ENCODE assay signal across 1 cellular context in the genomic region with DNA sequence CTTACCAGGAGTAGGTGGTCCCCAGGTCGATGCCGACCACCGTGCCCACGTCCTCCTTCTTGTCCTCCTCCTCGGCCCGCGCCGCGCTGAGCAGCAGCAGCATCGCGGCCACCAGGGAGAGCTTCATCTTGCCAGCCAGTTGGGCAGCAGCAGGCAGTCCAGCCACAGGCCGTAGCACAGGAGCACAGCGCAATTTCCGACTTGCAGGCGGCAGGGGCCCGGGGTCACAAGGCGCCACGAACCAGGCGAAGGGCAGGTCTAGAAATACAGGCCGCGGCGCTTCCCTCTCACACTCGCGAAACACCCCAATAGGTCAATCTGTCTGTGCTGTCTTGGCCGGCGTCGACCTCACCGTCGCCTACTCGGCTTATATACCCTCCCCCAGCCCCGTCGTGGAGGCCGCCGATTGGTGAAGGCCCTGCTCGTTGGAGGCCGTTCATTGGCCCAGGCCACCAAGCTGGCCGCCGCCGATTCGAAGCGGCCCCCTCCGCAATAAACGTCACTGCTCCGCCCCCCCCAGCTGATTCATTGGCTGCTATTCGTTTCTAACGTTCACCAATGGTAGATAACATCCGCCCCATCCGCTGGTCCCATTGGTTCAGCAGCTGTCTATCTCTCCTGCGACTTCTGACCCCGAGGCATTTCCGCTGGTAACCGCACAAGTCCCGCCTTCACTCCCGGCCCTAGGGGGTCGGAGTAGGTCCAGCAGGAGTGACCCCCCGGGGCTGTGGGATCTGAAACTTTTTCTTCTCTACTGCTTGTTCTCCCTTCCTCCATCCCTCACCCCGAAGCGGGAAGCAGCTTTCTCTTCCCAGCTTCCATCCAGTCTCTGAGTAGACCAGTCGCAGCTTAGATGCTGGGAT.
TF ChIP-seq lines count a peak whose summit lies in the region.

TSS of gene HSPA5 (minus strand) at position 344 of the 863 bp plus-strand sequence. CDS start at position 127, 217 bp downstream.

TF ChIP-seq in HepG2, 621 proteins besides CTCF, POLR2A, EP300 and RAD21 (continued from another document and continues in another):
- TF ChIP-seq, protein P1, sequence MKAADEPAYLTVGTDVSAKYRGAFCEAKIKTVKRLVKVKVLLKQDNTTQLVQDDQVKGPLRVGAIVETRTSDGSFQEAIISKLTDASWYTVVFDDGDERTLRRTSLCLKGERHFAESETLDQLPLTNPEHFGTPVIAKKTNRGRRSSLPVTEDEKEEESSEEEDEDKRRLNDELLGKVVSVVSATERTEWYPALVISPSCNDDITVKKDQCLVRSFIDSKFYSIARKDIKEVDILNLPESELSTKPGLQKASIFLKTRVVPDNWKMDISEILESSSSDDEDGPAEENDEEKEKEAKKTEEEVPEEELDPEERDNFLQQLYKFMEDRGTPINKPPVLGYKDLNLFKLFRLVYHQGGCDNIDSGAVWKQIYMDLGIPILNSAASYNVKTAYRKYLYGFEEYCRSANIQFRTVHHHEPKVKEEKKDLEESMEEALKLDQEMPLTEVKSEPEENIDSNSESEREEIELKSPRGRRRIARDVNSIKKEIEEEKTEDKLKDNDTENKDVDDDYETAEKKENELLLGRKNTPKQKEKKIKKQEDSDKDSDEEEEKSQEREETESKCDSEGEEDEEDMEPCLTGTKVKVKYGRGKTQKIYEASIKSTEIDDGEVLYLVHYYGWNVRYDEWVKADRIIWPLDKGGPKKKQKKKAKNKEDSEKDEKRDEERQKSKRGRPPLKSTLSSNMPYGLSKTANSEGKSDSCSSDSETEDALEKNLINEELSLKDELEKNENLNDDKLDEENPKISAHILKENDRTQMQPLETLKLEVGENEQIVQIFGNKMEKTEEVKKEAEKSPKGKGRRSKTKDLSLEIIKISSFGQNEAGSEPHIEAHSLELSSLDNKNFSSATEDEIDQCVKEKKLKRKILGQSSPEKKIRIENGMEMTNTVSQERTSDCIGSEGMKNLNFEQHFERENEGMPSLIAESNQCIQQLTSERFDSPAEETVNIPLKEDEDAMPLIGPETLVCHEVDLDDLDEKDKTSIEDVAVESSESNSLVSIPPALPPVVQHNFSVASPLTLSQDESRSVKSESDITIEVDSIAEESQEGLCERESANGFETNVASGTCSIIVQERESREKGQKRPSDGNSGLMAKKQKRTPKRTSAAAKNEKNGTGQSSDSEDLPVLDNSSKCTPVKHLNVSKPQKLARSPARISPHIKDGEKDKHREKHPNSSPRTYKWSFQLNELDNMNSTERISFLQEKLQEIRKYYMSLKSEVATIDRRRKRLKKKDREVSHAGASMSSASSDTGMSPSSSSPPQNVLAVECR (CRISPR knock-in tag; IDR thresholded peaks at IDR 0.05; ENCODE audit: borderline replicate concordance) = peak; percentile 98
- TF ChIP-seq BCL6 (CRISPR knock-in tag; IDR thresholded peaks at IDR 0.05) = peak; percentile 51; the same call in 1 of the 2 replicates
- TF ChIP-seq XRCC5 (optimal IDR thresholded peaks at IDR 0.05; ENCODE audit: low read length) = no peak
- TF ChIP-seq ZFY (CRISPR knock-in tag; IDR thresholded peaks at IDR 0.05) = peak; percentile 98
- peak; percentile 93; the same call in 1 of the 2 replicates for TF ChIP-seq ZNF891 (CRISPR knock-in tag; IDR thresholded peaks at IDR 0.05)
- TF ChIP-seq HNF1B (CRISPR knock-in tag; IDR thresholded peaks at IDR 0.05) = peak; percentile 67; the same call in 1 of the 2 replicates
- no peak for TF ChIP-seq ZNF343 (CRISPR knock-in tag; IDR thresholded peaks at IDR 0.05)
- TF ChIP-seq ZFP36L1 (CRISPR knock-in tag; IDR thresholded peaks at IDR 0.05) = no peak
- no peak for TF ChIP-seq EEA1 (CRISPR knock-in tag; IDR thresholded peaks at IDR 0.05; ENCODE audit: borderline replicate concordance)
- TF ChIP-seq SMYD3 (CRISPR knock-in tag; IDR thresholded peaks at IDR 0.05) = no peak
- peak; percentile 21; the same call in 1 of the 2 replicates for TF ChIP-seq ZNF589 (CRISPR knock-in tag; conservative IDR thresholded peaks at IDR 0.05)
- TF ChIP-seq BATF2 (CRISPR knock-in tag; IDR thresholded peaks at IDR 0.05) = peak; percentile 17; the same call in 1 of the 2 replicates
- no peak for TF ChIP-seq MAFK (conservative IDR thresholded peaks at IDR 0.05 in 1 of 2, IDR thresholded peaks at IDR 0.05 in 1 of 2; ENCODE audit: low read length in 2 of 2)
- no peak for TF ChIP-seq ZNF562 (CRISPR knock-in tag; IDR thresholded peaks at IDR 0.05; ENCODE audit: borderline replicate concordance)
- TF ChIP-seq, protein P2, sequence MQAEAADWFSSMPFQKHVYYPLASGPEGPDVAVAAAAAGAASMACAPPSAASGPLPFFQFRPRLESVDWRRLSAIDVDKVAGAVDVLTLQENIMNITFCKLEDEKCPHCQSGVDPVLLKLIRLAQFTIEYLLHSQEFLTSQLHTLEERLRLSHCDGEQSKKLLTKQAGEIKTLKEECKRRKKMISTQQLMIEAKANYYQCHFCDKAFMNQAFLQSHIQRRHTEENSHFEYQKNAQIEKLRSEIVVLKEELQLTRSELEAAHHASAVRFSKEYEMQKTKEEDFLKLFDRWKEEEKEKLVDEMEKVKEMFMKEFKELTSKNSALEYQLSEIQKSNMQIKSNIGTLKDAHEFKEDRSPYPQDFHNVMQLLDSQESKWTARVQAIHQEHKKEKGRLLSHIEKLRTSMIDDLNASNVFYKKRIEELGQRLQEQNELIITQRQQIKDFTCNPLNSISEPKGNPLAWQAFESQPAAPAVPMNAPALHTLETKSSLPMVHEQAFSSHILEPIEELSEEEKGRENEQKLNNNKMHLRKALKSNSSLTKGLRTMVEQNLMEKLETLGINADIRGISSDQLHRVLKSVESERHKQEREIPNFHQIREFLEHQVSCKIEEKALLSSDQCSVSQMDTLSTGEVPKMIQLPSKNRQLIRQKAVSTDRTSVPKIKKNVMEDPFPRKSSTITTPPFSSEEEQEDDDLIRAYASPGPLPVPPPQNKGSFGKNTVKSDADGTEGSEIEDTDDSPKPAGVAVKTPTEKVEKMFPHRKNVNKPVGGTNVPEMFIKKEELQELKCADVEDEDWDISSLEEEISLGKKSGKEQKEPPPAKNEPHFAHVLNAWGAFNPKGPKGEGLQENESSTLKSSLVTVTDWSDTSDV (CRISPR knock-in tag; IDR thresholded peaks at IDR 0.05) = peak; percentile 97
- no peak for TF ChIP-seq MLXIP (CRISPR knock-in tag; IDR thresholded peaks at IDR 0.05; ENCODE audit: borderline replicate concordance)
- TF ChIP-seq ZZZ3 (CRISPR knock-in tag; IDR thresholded peaks at IDR 0.05; ENCODE audit: borderline replicate concordance) = no peak; the same call in 1 of the 2 replicates
- peak; percentile 95 for TF ChIP-seq ZNF747 (CRISPR knock-in tag; IDR thresholded peaks at IDR 0.05; ENCODE audit: borderline replicate concordance)
- no peak for TF ChIP-seq JARID2 (CRISPR knock-in tag; IDR thresholded peaks at IDR 0.05; ENCODE audit: insufficient replicate concordance)
- TF ChIP-seq FOXA3 (CRISPR knock-in tag; IDR thresholded peaks at IDR 0.05) = no peak; the same call in none of the 2 replicates
- TF ChIP-seq CBX1 (IDR thresholded peaks at IDR 0.05; ENCODE audit: low read depth) = peak; percentile 44
- TF ChIP-seq ZNF775 (CRISPR knock-in tag; IDR thresholded peaks at IDR 0.05; ENCODE audit: borderline replicate concordance) = peak; percentile 6; the same call in 1 of the 2 replicates
- no peak for TF ChIP-seq NFIB (CRISPR knock-in tag; IDR thresholded peaks at IDR 0.05; ENCODE audit: borderline replicate concordance)
- no peak for TF ChIP-seq ZNF207 (IDR thresholded peaks at IDR 0.05; ENCODE audit: borderline replicate concordance)
- no peak for TF ChIP-seq CBX2 (IDR thresholded peaks at IDR 0.05; ENCODE audit: low read depth, low read length)
- TF ChIP-seq CBX2 (CRISPR knock-in tag; IDR thresholded peaks at IDR 0.05; ENCODE audit: low read depth) = no peak
- 0 out of 2 replicates have a peak, but pooled peaks have one; percentile 59 for TF ChIP-seq ZNF329 (CRISPR knock-in tag; IDR thresholded peaks at IDR 0.05; ENCODE audit: low read depth)
- TF ChIP-seq LCORL (IDR thresholded peaks at IDR 0.05) = no peak
- TF ChIP-seq LCORL (CRISPR knock-in tag; IDR thresholded peaks at IDR 0.05) = peak; percentile 46; the same call in 1 of the 2 replicates
- no peak for TF ChIP-seq ZNF780A (CRISPR knock-in tag; IDR thresholded peaks at IDR 0.05)
- TF ChIP-seq ZNF703 (CRISPR knock-in tag; IDR thresholded peaks at IDR 0.05; ENCODE audit: borderline replicate concordance) = no peak
- no peak for TF ChIP-seq ZNF367 (CRISPR knock-in tag; IDR thresholded peaks at IDR 0.05; ENCODE audit: borderline replicate concordance)
- peak; percentile 22; the same call in 1 of the 2 replicates for TF ChIP-seq SALL2 (CRISPR knock-in tag; IDR thresholded peaks at IDR 0.05)
- TF ChIP-seq ZFP62 (CRISPR knock-in tag; IDR thresholded peaks at IDR 0.05) = no peak
- TF ChIP-seq ZNF383 (CRISPR knock-in tag; IDR thresholded peaks at IDR 0.05; ENCODE audit: borderline replicate concordance) = 0 out of 2 replicates have a peak, but pooled peaks have one; percentile 79
- no peak for TF ChIP-seq ZNF205 (CRISPR knock-in tag; IDR thresholded peaks at IDR 0.05)
- peak; percentile 89 for TF ChIP-seq MED13 (CRISPR knock-in tag; IDR thresholded peaks at IDR 0.05)
- TF ChIP-seq ZNF781 (CRISPR knock-in tag; IDR thresholded peaks at IDR 0.05; ENCODE audit: borderline replicate concordance, not compliant biosample characterization) = peak; percentile 88
- peak; percentile 36; the same call in 1 of the 2 replicates for TF ChIP-seq PHF21A (CRISPR knock-in tag; IDR thresholded peaks at IDR 0.05)
- peak; percentile 12; the same call in 1 of the 2 replicates for TF ChIP-seq FOXO1 (CRISPR knock-in tag; IDR thresholded peaks at IDR 0.05)
- TF ChIP-seq FOSL1 (CRISPR knock-in tag; IDR thresholded peaks at IDR 0.05; ENCODE audit: borderline replicate concordance) = peak; percentile 9; the same call in 1 of the 2 replicates
- no peak for TF ChIP-seq LRRFIP1 (CRISPR knock-in tag; conservative IDR thresholded peaks at IDR 0.05)
